19 cellular contexts compared by ENCODE assay signal in the genomic region with DNA sequence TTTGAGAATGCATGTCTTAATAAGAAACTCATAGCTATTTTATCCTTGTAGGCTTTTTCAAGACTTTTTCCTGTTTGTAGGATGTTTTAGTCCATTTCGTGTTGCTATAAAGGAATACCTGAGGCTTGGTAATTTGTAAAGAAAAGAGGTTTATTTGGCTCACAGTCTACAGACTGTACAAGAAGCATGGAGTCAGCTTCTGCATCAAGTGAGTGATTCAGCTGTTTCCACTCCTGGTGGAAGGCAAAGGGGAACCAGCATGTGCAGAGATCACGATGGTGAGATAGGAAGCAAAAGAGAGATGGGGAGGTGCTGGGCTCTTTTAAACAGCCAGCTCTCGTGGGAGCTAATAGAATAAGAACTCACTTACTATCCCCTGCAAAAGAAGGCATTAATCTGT.
"Had no signal": no experiment of that assay in that cellular context is flagged by ENCODE, and none has a peak within 500 bp of the region (broad histone marks: within the 10 kb centered on the region; RNA-seq: fewer than 3 reads in every experiment).

No MANE protein-coding gene starts in this region.

- ATAC-seq: SK-N-SH treated with all-trans-retinoic acid at 6 μM for 48 hours had no signal

- DNase-seq: KBM-7; NCI-H1092 treated with DMSO at 0.1 percent for 48 hours; NCI-H1436; NCI-H187; NCI-H2029; NCI-H2081 treated with DMSO at 0.1 percent for 48 hours; NCI-H2171; NCI-H226; NCI-H446; NCI-H510A; NCI-H524 treated with DMSO at 0.1 percent for 48 hours; NCI-H69; NCI-H774; NK-92 treated with Interleukin-12 subunit alpha and Interleukin-12 subunit beta, amount 100 ng/mL, for 24 hours; SHP77; SJCRH30 had no signal

- H3K4me3 ChIP-seq: SJCRH30 had no signal

- FAIRE-seq: HTR-8/SVneo had no signal

- H3K27me3 ChIP-seq: SJCRH30 had no signal

- H3K36me3 ChIP-seq: SJCRH30 had no signal

- H3K9me3 ChIP-seq: SJCRH30 had no signal

- H3K27ac ChIP-seq: RWPE1, SJCRH30 had no signal

- H3K4me1 ChIP-seq: SJCRH30 had no signal
